Comparison of ENCODE assay signal across 11 cellular contexts in the genomic region with DNA sequence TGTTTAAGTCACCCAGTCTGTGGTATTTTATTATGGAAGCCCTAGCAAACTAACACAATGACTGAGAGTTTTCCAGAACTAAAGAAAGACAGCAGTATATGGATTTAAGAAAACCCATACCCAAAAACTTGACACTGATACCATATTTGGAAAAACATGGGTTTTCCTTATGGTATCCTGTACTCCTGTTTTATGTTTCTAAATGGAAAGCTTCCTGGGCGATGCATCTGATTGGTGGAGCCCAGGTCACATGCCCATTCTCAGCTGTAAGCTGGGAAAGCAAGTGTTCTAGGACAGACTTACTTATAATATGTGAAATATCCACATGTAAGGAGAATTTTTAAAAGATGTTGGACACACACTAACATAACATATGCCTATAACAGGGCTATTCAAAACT. TPM values are rescaled to one million over a fixed set of nuclear protein-coding genes. Genes with fewer than 3 reads are reported as not detected.
DNase-seq lines count a peak whose midpoint lies in the region; ATAC-seq and TF ChIP-seq lines count a peak whose summit lies in the region.
"Had no signal": no experiment of that assay in that cellular context is flagged by ENCODE, and none has a peak within 500 bp of the region (broad histone marks: within the 10 kb centered on the region; RNA-seq: fewer than 3 reads in every experiment).

No MANE protein-coding gene starts in this region.

- peak overlapping the region; percentile 89; the same call in 1 of the 2 replicates for H3K9ac ChIP-seq in ES-I3 (ENCODE audit: low read depth, low read length)

- no peak for ATAC-seq in esophagus mucosa
- no peak for ATAC-seq in HG02970 (IDR thresholded peaks at IDR 0.05; ENCODE audit: low FRiP score, unreplicated experiment)
- ATAC-seq in activated naive CD8-positive, alpha-beta T cell treated with anti-CD3 and anti-CD28 coated beads, Interleukin-2, amount 50 U/mL, for 24 hours, result no peak
- no peak for ATAC-seq in HG03439 (IDR thresholded peaks at IDR 0.05; ENCODE audit: unreplicated experiment)

- H3K4me2 ChIP-seq in PC-9, result peak overlapping the region; percentile 95

- no peaks in the 10 kb centered on the region for H3K27me3 Mint-ChIP-seq in activated naive CD8-positive, alpha-beta T cell treated with anti-CD3 and anti-CD28 coated beads, Interleukin-2, amount 50 U/mL, for 24 hours

- H3K4me1 ChIP-seq in ES-I3 (ENCODE audit: insufficient read depth, low read length) (no peaks in the 10 kb centered on the region), PC-9 (replicated peaks; ENCODE audit: insufficient read depth) (peaks cover 16% of the 10 kb centered on the region)

- H3K27me3 ChIP-seq in PC-9 (ENCODE audit: insufficient read depth, low read depth), result no peaks in the 10 kb centered on the region
- H3K27me3 ChIP-seq: esophagus muscularis mucosa had no signal

- no peak overlapping the region for H3K27ac Mint-ChIP-seq in activated naive CD8-positive, alpha-beta T cell treated with anti-CD3 and anti-CD28 coated beads, Interleukin-2, amount 50 U/mL, for 24 hours

- no peaks in the 10 kb centered on the region for H3K36me3 Mint-ChIP-seq in activated naive CD8-positive, alpha-beta T cell treated with anti-CD3 and anti-CD28 coated beads, Interleukin-2, amount 50 U/mL, for 24 hours (ENCODE audit: low read depth)

- intact Hi-C loops in PC-9 (cut with micrococcal nuclease; ENCODE audit: unreplicated experiment), result loop anchor here (2.0 to 5.0 kb wide), 2 partner anchors 47 to 268 kb away; a partner anchor contains a TSS

- H4K20me1 ChIP-seq in PC-9 (ENCODE audit: insufficient read depth), result no peaks in the 10 kb centered on the region

- no peaks in the 10 kb centered on the region for H3K9me2 ChIP-seq in PC-9 (ENCODE audit: insufficient read depth)

- DNase-seq in A172 (ENCODE audit: low spot score) (peak; percentile 49), PC-9 (peak in 1 of 2 experiments; percentile 21), fibroblast of the conjunctiva (ENCODE audit: low read depth) (peak; percentile 16)
- DNase-seq in activated naive CD8-positive, alpha-beta T cell treated with anti-CD3 and anti-CD28 coated beads, Interleukin-2, amount 50 U/mL, for 24 hours, result no peak
- DNase-seq: NCI-H524 treated with DMSO at 0.1 percent for 48 hours had no signal

- CTCF ChIA-PET in PC-9 (lab: Charles Lee), result no interaction called here

- BruUV-seq in PC-9 (replicated peaks; lab: Mats Ljungman, UMichigan), result no TSS peak

- H3F3A ChIP-seq in PC-9 (ENCODE audit: insufficient read depth, low read depth), result peaks cover 33% of the 10 kb centered on the region; the same call in 1 of the 2 replicates

- H2AFZ ChIP-seq in PC-9, result 0 out of 2 replicates have a peak overlapping the region, but pooled peaks have one; percentile 81

- H3K4me3 Mint-ChIP-seq in activated naive CD8-positive, alpha-beta T cell treated with anti-CD3 and anti-CD28 coated beads, Interleukin-2, amount 50 U/mL, for 24 hours, result no peak overlapping the region

- H3K9me3 ChIP-seq in ES-I3 (ENCODE audit: control insufficient read depth, insufficient read depth, low read length), result no peaks in the 10 kb centered on the region
- no peaks in the 10 kb centered on the region for H3K9me3 ChIP-seq in PC-9 (ENCODE audit: insufficient read depth, low read depth)
- H3K9me3 ChIP-seq: esophagus muscularis mucosa had no signal

- H3K4me1 Mint-ChIP-seq in activated naive CD8-positive, alpha-beta T cell treated with anti-CD3 and anti-CD28 coated beads, Interleukin-2, amount 50 U/mL, for 24 hours, result peaks cover 15% of the 10 kb centered on the region

- no peaks in the 10 kb centered on the region for H3K79me2 ChIP-seq in PC-9 (ENCODE audit: low read depth)

- TF ChIP-seq CTCF in PC-9 (conservative IDR thresholded peaks at IDR 0.05), result no peak

- POLR2A ChIA-PET in PC-9 (lab: Charles Lee; ENCODE audit: unreplicated experiment), result no interaction called here

- peak overlapping the region; percentile 75; the same call in 1 of the 2 replicates for H3K4me3 ChIP-seq in PC-9

- H3K36me3 ChIP-seq in ES-I3 (ENCODE audit: insufficient read depth, low read length) (no peaks in the 10 kb centered on the region), PC-9 (ENCODE audit: low read depth) (no peaks in the 10 kb centered on the region)
- H3K36me3 ChIP-seq: esophagus muscularis mucosa had no signal

- no peak overlapping the region for H3K27ac ChIP-seq in PC-9

- H3K9me3 Mint-ChIP-seq in activated naive CD8-positive, alpha-beta T cell treated with anti-CD3 and anti-CD28 coated beads, Interleukin-2, amount 50 U/mL, for 24 hours, result no peaks in the 10 kb centered on the region

RNA-seq across cellular contexts. Expression of a gene that starts 4.5 kb away (rescaled TPM):
- 0.91 and 1.1 TPM in 2 replicates for total RNA-seq in A172 (2014; rRNA removed; shearing (Covaris generic))
- total RNA-seq in PC-9 (2021) (2.0 and 4.0 TPM in 2 replicates), esophagus mucosa (1.7 TPM)

RNA-seq across cellular contexts. Expression of a gene that starts 8.7 kb away (rescaled TPM):
- 0.07 and 0.17 TPM in 2 replicates for total RNA-seq in A172 (2014; rRNA removed; shearing (Covaris generic))
- total RNA-seq in PC-9 (2021) (4.4 and 5.7 TPM in 2 replicates), esophagus mucosa (2.3 TPM)

RNA-seq across cellular contexts. Expression of a gene that starts 38.4 kb away (rescaled TPM):
- total RNA-seq in A172 (2014; rRNA removed; shearing (Covaris generic)), result not detected in 2 replicates
- total RNA-seq in PC-9 (2021) (not detected in 2 replicates), esophagus mucosa (not detected)
- total RNA-seq: esophagus muscularis mucosa, osteoblast had no signal
